Comparison of ENCODE assay signal across 8 cellular contexts in the genomic region with DNA sequence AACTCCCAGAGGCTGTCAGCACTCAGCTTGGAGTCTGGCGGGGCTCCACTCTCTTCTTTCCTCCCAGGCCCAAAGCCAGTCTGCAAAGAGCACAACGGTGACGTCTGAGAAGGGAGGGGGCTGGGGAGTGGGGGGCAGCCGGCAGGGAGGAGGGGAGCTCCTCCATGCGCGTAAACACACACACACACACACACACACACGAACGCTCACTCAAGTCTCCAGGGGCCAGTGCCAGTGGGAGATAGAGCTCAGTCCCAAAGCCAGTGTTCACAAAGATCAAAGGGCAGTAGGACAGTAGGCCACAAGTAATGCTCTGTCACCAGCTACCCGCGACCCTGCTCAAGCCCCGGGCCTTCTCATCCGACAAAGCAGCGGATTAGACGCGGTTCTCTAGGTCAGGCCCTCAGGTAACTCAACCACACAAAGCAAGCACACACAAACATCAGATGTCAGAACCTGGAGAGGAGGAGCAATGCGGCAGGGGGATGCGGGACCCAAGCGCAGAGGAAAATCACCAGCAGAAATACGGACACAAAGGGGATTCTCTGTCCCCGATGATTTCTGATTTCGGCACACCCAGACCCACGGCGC. TPM values are rescaled to one million over a fixed set of nuclear protein-coding genes. Genes with fewer than 3 reads are reported as not detected.
DNase-seq lines count a peak whose midpoint lies in the region; ATAC-seq and TF ChIP-seq lines count a peak whose summit lies in the region.

No MANE protein-coding gene starts in this region.

- peak overlapping the region; percentile 82 for H3K4me3 Mint-ChIP-seq in Calu3 (ENCODE audit: low read depth, unreplicated experiment)

- H3K27me3 ChIP-seq in esophagus squamous epithelium (no peaks in the 10 kb centered on the region), thymus (ENCODE audit: control insufficient read depth, insufficient read depth) (no peaks in the 10 kb centered on the region)

- H3K9me3 Mint-ChIP-seq in Calu3 (ENCODE audit: low read depth, unreplicated experiment): no peaks in the 10 kb centered on the region

- CTCF ChIA-PET in Calu3 (lab: Charles Lee): interaction anchor here (0.5 to 1.5 kb wide), 3 partner anchors 11 to 1099 kb away, joined by 3 to 5 read pairs (median 4); a partner anchor contains a TSS
- CTCF ChIA-PET in RWPE1 (lab: Yijun Ruan, JAX): interaction anchor here (0.5 kb wide), 1 partner anchor 631 kb away, joined by 6 read pairs; no protein-coding TSS in a partner anchor

- DNase-seq in Calu3: no peak
- peak; percentile 28 for DNase-seq in NCI-H526 treated with DMSO at 0.1 percent for 48 hours (lab: John Stamatoyannopoulos, UW)
- no peak for DNase-seq in esophagus squamous epithelium (lab: John Stamatoyannopoulos, UW)
- DNase-seq in midbrain (lab: John Stamatoyannopoulos, UW): peak; percentile 88
- no peak for DNase-seq in RWPE1 (ENCODE audit: low spot score)
- DNase-seq in NOMO-1 treated with DMSO at 0.1 percent for 48 hours (lab: John Stamatoyannopoulos, UW; ENCODE audit: unreplicated experiment): no peak

- intact Hi-C loops in Calu3 (cut with micrococcal nuclease; ENCODE audit: unreplicated experiment): no loop called here
- intact Hi-C loops in esophagus squamous epithelium (cut with DNase I): no loop called here

- BruUV-seq in Calu3 (replicated peaks; lab: Mats Ljungman, UMichigan): no TSS peak

- no peaks in the 10 kb centered on the region for H3K9me3 ChIP-seq in esophagus squamous epithelium
- peaks cover 1% of the 10 kb centered on the region for H3K9me3 ChIP-seq in thymus (ENCODE audit: control insufficient read depth)

- WGBS in esophagus squamous epithelium, 2 donors: 0 to 13% methylated on average over 1 to 7 of the region's 23 CpGs
- WGBS in thymus: 23% methylated on average over 23 of the region's 23 CpGs

- H3K4me3 ChIP-seq in esophagus squamous epithelium: peak overlapping the region; percentile 34 to 74 (median 64)
- H3K4me3 ChIP-seq in thymus (ENCODE audit: low read length): peak overlapping the region; percentile 49

- H3K27ac ChIP-seq in esophagus squamous epithelium (peak overlapping the region; percentile 14 to 84 (median 81)), thymus (ENCODE audit: low read depth) (peak overlapping the region; percentile 64), RWPE1 (no peak overlapping the region)

- H3K36me3 ChIP-seq in esophagus squamous epithelium (no peaks in the 10 kb centered on the region), thymus (ENCODE audit: control insufficient read depth, insufficient read depth) (no peaks in the 10 kb centered on the region)

- TF ChIP-seq CTCF in Calu3 (IDR thresholded peaks at IDR 0.05; ENCODE audit: unreplicated experiment) (no peak), esophagus squamous epithelium (IDR thresholded peaks at IDR 0.05) (no peak), RWPE1 (conservative IDR thresholded peaks at IDR 0.05; ENCODE audit: low read depth) (no peak)

- peak overlapping the region; percentile 63 for H3K27ac Mint-ChIP-seq in Calu3 (ENCODE audit: unreplicated experiment)

- peaks cover 16% of the 10 kb centered on the region for H3K36me3 Mint-ChIP-seq in Calu3 (ENCODE audit: insufficient read depth, unreplicated experiment)

- peaks cover 10% of the 10 kb centered on the region for H3K4me1 Mint-ChIP-seq in Calu3 (ENCODE audit: low read depth, unreplicated experiment)

- no peaks in the 10 kb centered on the region for H3K27me3 Mint-ChIP-seq in Calu3 (ENCODE audit: unreplicated experiment)

- POLR2A ChIA-PET in RWPE1 (lab: Yijun Ruan, JAX; ENCODE audit: low non-redundant PET): no interaction called here

- no peak for TF ChIP-seq POLR2A in esophagus squamous epithelium (IDR thresholded peaks at IDR 0.05)

- no peak for ATAC-seq in HG02885 (IDR thresholded peaks at IDR 0.05; ENCODE audit: poor library complexity, unreplicated experiment)

- H3K4me1 ChIP-seq in esophagus squamous epithelium: peaks cover 0 to 38% (median 0%) of the 10 kb centered on the region in 3 donors
- peaks cover 2% of the 10 kb centered on the region for H3K4me1 ChIP-seq in thymus (ENCODE audit: control insufficient read depth, insufficient read depth, low read length)

RNA-seq across cellular contexts. Expression of a gene that starts 19.9 kb away (rescaled TPM):
- total RNA-seq in Calu3 (2022) (26.7 and 27.1 TPM in 2 replicates), esophagus squamous epithelium (10 to 100 TPM in 2 of 4 donors, 1 to 10 TPM in 2; 8.1 to 25.4 (median 13.2) TPM)
- 13.6 TPM for polyA plus RNA-seq in thymus

RNA-seq across cellular contexts. Expression of a gene that starts 52.9 kb away (rescaled TPM):
- not detected in 2 replicates for total RNA-seq in Calu3 (2022)
- total RNA-seq in esophagus squamous epithelium: not detected
- polyA plus RNA-seq in thymus: not detected

Comparison
In these comparisons a context has a peak if more than half of its experiments do, and no peak if none do; other contexts are left out.
1. DNase-seq: peak in NCI-H526 treated with DMSO at 0.1 percent for 48 hours (single experiment) and midbrain (single experiment); none in Calu3 (single experiment), esophagus squamous epithelium (single experiment), RWPE1 (single experiment) and NOMO-1 treated with DMSO at 0.1 percent for 48 hours (single experiment).